ENCODE assay signal across 25 cellular contexts in genomic region chr18:25953111-25953510, GRCh38.
A peak's percentile ranks its signal among the peaks of the same experiment; 100 is the strongest.
DNase-seq lines count a peak whose midpoint lies in the region; ATAC-seq and TF ChIP-seq lines count a peak whose summit lies in the region.
"Had no signal": no experiment of that assay in that cellular context is flagged by ENCODE, and none has a peak within 500 bp of the region (broad histone marks: within the 10 kb centered on the region; RNA-seq: fewer than 3 reads in every experiment).

No MANE protein-coding gene starts in this region.

- H3K27ac ChIP-seq in OCI-LY7 (ENCODE audit: low read depth, low read length, poor library complexity, severe bottlenecking) (no peak overlapping the region), vagina (no peak overlapping the region)
- H3K27ac ChIP-seq: 22Rv1, C4-2B, dorsolateral prefrontal cortex, HL-60, SK-N-MC had no signal

- H3K9me3 ChIP-seq in OCI-LY7 (ENCODE audit: low read length) (no peaks in the 10 kb centered on the region), vagina (no peaks in the 10 kb centered on the region)

- H2AFZ ChIP-seq in OCI-LY7 (ENCODE audit: low read length) = peak overlapping the region; percentile 29; the same call in 1 of the 2 replicates

- H3K4me1 ChIP-seq in OCI-LY7 (ENCODE audit: insufficient read depth, low read length, poor library complexity, severe bottlenecking) = no peaks in the 10 kb centered on the region
- H3K4me1 ChIP-seq in vagina = no peaks in the 10 kb centered on the region

- H3K9me3 Mint-ChIP-seq in activated CD4-positive, alpha-beta T cell treated with anti-CD3 and anti-CD28 coated beads for 36 hours (ENCODE audit: low read depth) = no peaks in the 10 kb centered on the region
- H3K9me3 Mint-ChIP-seq in activated CD4-positive, alpha-beta T cell treated with anti-CD3 and anti-CD28 coated beads, Interleukin-2, amount 10 ng/mL, durations not matched to agents 7 days and 5 days = no peaks in the 10 kb centered on the region
- no peaks in the 10 kb centered on the region for H3K9me3 Mint-ChIP-seq in effector memory CD8-positive, alpha-beta T cell
- H3K9me3 Mint-ChIP-seq in stimulated activated effector memory CD8-positive, alpha-beta T cell treated with anti-CD3 and anti-CD28 coated beads, Interleukin-12 subunit alpha, Interleukin-12 subunit beta, amount 100 ng/mL, for 72 hours = peaks cover 3% of the 10 kb centered on the region
- H3K9me3 Mint-ChIP-seq: activated naive CD4-positive, alpha-beta T cell treated with anti-CD3 and anti-CD28 coated beads, Interleukin-2, amount 50 U/mL, for 24 hours; activated T-helper 2 cell treated with anti-CD3 and anti-CD28 coated beads, Interferon-gamma antibody, Interleukin-2, Interleukin-4, amounts not matched to agents 10 μg/mL and 5 μg/mL and 100 μg/mL, durations not matched to agents 14 hours and 24 hours and 36 hours; T-helper 1 cell treated with Interleukin-12 subunit alpha and Interleukin-12 subunit beta and Interleukin-4 antibody, amounts not matched to agents 30 μg/mL and 1 μg/mL, for 36 hours had no signal

- ATAC-seq in activated CD4-positive, alpha-beta T cell treated with anti-CD3 and anti-CD28 coated beads for 36 hours = no peak
- no peak for ATAC-seq in effector memory CD8-positive, alpha-beta T cell (replicated peaks)
- no peak for ATAC-seq in stimulated activated effector memory CD8-positive, alpha-beta T cell treated with anti-CD3 and anti-CD28 coated beads, Interleukin-12 subunit alpha, Interleukin-12 subunit beta, amount 100 ng/mL, for 72 hours
- ATAC-seq: left colon; stimulated activated naive CD8-positive, alpha-beta T cell treated with anti-CD3 and anti-CD28 coated beads, Interleukin-15, Interleukin-2, amounts not matched to agents 100 U/mL and 50 U/mL, for 24 hours had no signal

- no peaks in the 10 kb centered on the region for H4K20me1 ChIP-seq in OCI-LY7 (ENCODE audit: insufficient read depth, low read length)

- BruUV-seq in OCI-LY7 (replicated peaks; lab: Mats Ljungman, UMichigan) = no TSS peak

- no peak overlapping the region for H3K4me3 Mint-ChIP-seq in activated CD4-positive, alpha-beta T cell treated with anti-CD3 and anti-CD28 coated beads for 36 hours
- no peak overlapping the region for H3K4me3 Mint-ChIP-seq in activated CD4-positive, alpha-beta T cell treated with anti-CD3 and anti-CD28 coated beads, Interleukin-2, amount 10 ng/mL, durations not matched to agents 7 days and 5 days
- H3K4me3 Mint-ChIP-seq in effector memory CD8-positive, alpha-beta T cell = peak overlapping the region; percentile 72 to 80
- H3K4me3 Mint-ChIP-seq in stimulated activated effector memory CD8-positive, alpha-beta T cell treated with anti-CD3 and anti-CD28 coated beads, Interleukin-12 subunit alpha, Interleukin-12 subunit beta, amount 100 ng/mL, for 72 hours = peak overlapping the region; percentile 43
- H3K4me3 Mint-ChIP-seq: activated naive CD4-positive, alpha-beta T cell treated with anti-CD3 and anti-CD28 coated beads, Interleukin-2, amount 50 U/mL, for 24 hours had no signal

- intact Hi-C loops in activated CD4-positive, alpha-beta T cell treated with anti-CD3 and anti-CD28 coated beads for 36 hours (cut with DNase I, micrococcal nuclease) = no loop called here
- intact Hi-C loops in OCI-LY7 (cut with micrococcal nuclease; ENCODE audit: unreplicated experiment) (no loop called here), vagina (cut with DNase I) (no loop called here)

- no peak for TF ChIP-seq CTCF in OCI-LY7 (conservative IDR thresholded peaks at IDR 0.05; ENCODE audit: low read length)
- no peak for TF ChIP-seq CTCF in foreskin fibroblast (IDR thresholded peaks at IDR 0.05; ENCODE audit: low read depth, low read length)
- no peak for TF ChIP-seq CTCF in vagina (IDR thresholded peaks at IDR 0.05)

- CTCF ChIA-PET in activated CD4-positive, alpha-beta T cell treated with anti-CD3 and anti-CD28 coated beads for 36 hours (lab: Charles Lee) = interaction anchor here (0.7 to 0.9 kb wide), 2 partner anchors 90 to 1425 kb away, joined by 3 to 5 read pairs; no protein-coding TSS in a partner anchor
- CTCF ChIA-PET in activated CD4-positive, alpha-beta T cell treated with anti-CD3 and anti-CD28 coated beads, Interleukin-2, amount 10 ng/mL, durations not matched to agents 7 days and 5 days (lab: Charles Lee) = no interaction called here
- CTCF ChIA-PET in OCI-LY7 (lab: Charles Lee; ENCODE audit: unreplicated experiment) = no interaction called here

- H3K27ac Mint-ChIP-seq in activated CD4-positive, alpha-beta T cell treated with anti-CD3 and anti-CD28 coated beads for 36 hours = peak overlapping the region; percentile 38
- H3K27ac Mint-ChIP-seq in activated CD4-positive, alpha-beta T cell treated with anti-CD3 and anti-CD28 coated beads, Interleukin-2, amount 10 ng/mL, durations not matched to agents 7 days and 5 days = no peak overlapping the region
- H3K27ac Mint-ChIP-seq in effector memory CD8-positive, alpha-beta T cell = peak overlapping the region; percentile 90 to 93
- H3K27ac Mint-ChIP-seq in stimulated activated effector memory CD8-positive, alpha-beta T cell treated with anti-CD3 and anti-CD28 coated beads, Interleukin-12 subunit alpha, Interleukin-12 subunit beta, amount 100 ng/mL, for 72 hours = no peak overlapping the region
- H3K27ac Mint-ChIP-seq: activated naive CD4-positive, alpha-beta T cell treated with anti-CD3 and anti-CD28 coated beads, Interleukin-2, amount 50 U/mL, for 24 hours; activated T-helper 2 cell treated with anti-CD3 and anti-CD28 coated beads, Interferon-gamma antibody, Interleukin-2, Interleukin-4, amounts not matched to agents 10 μg/mL and 5 μg/mL and 100 μg/mL, durations not matched to agents 14 hours and 24 hours and 36 hours; T-helper 1 cell treated with Interleukin-12 subunit alpha and Interleukin-12 subunit beta and Interleukin-4 antibody, amounts not matched to agents 30 μg/mL and 1 μg/mL, for 36 hours had no signal

- no peaks in the 10 kb centered on the region for H3K27me3 Mint-ChIP-seq in activated CD4-positive, alpha-beta T cell treated with anti-CD3 and anti-CD28 coated beads for 36 hours
- peaks cover 2% of the 10 kb centered on the region for H3K27me3 Mint-ChIP-seq in activated CD4-positive, alpha-beta T cell treated with anti-CD3 and anti-CD28 coated beads, Interleukin-2, amount 10 ng/mL, durations not matched to agents 7 days and 5 days
- H3K27me3 Mint-ChIP-seq in effector memory CD8-positive, alpha-beta T cell = no peaks in the 10 kb centered on the region
- H3K27me3 Mint-ChIP-seq: activated naive CD4-positive, alpha-beta T cell treated with anti-CD3 and anti-CD28 coated beads, Interleukin-2, amount 50 U/mL, for 24 hours had no signal

- no peaks in the 10 kb centered on the region for H3K79me2 ChIP-seq in OCI-LY7 (ENCODE audit: insufficient read depth, low read depth, low read length)

- H3K36me3 ChIP-seq in OCI-LY7 (ENCODE audit: insufficient read depth, low read length) (no peaks in the 10 kb centered on the region), vagina (no peaks in the 10 kb centered on the region)

- no peaks in the 10 kb centered on the region for H3K9me2 ChIP-seq in OCI-LY7 (ENCODE audit: insufficient read depth, low read length)

- H3K4me2 ChIP-seq in OCI-LY7 (ENCODE audit: low read length) = peak overlapping the region; percentile 31; the same call in 1 of the 2 replicates

- POLR2A ChIA-PET in activated CD4-positive, alpha-beta T cell treated with anti-CD3 and anti-CD28 coated beads for 36 hours (lab: Charles Lee) = no interaction called here
- POLR2A ChIA-PET in activated CD4-positive, alpha-beta T cell treated with anti-CD3 and anti-CD28 coated beads, Interleukin-2, amount 10 ng/mL, durations not matched to agents 7 days and 5 days (lab: Charles Lee) = no interaction called here
- POLR2A ChIA-PET in OCI-LY7 (lab: Charles Lee) = interaction anchor here (0.7 to 1.1 kb wide), 3 partner anchors 10 to 23 kb away, joined by 4 to 6 read pairs (median 4); no protein-coding TSS in a partner anchor

- TF ChIP-seq POLR2A in vagina (IDR thresholded peaks at IDR 0.05) = no peak

- DNase-seq in activated CD4-positive, alpha-beta T cell treated with anti-CD3 and anti-CD28 coated beads for 36 hours = no peak
- no peak for DNase-seq in activated CD4-positive, alpha-beta T cell treated with anti-CD3 and anti-CD28 coated beads, Interleukin-2, amount 10 ng/mL, durations not matched to agents 7 days and 5 days
- DNase-seq in OCI-LY7 (ENCODE audit: low spot score) (no peak), foreskin fibroblast (no peak), vagina (ENCODE audit: extremely low spot score in 2 of 2) (no peak), SHP77 (lab: John Stamatoyannopoulos, UW) (no peak)
- no peak for DNase-seq in effector memory CD8-positive, alpha-beta T cell
- DNase-seq in stimulated activated effector memory CD8-positive, alpha-beta T cell treated with anti-CD3 and anti-CD28 coated beads, Interleukin-12 subunit alpha, Interleukin-12 subunit beta, amount 100 ng/mL, for 72 hours (ENCODE audit: low spot score in 2 of 2) = no peak
- DNase-seq: activated CD4-positive, alpha-beta T cell treated with anti-CD3 and anti-CD28 coated beads, Interleukin-2, amount 50 U/mL, for 48 hours; activated CD8-positive, alpha-beta memory T cell treated with anti-CD3 and anti-CD28 coated beads, Interleukin-2, amount 50 U/mL, for 48 hours; amygdala; dorsolateral prefrontal cortex; hypothalamus; left colon; MV-4-11; NCI-H146; NCI-H2107; stimulated activated naive CD8-positive, alpha-beta T cell treated with anti-CD3 and anti-CD28 coated beads, Interleukin-15, Interleukin-2, amounts not matched to agents 100 U/mL and 50 U/mL, for 24 hours had no signal

- H3K4me3 ChIP-seq in OCI-LY7 (ENCODE audit: low read depth, low read length, poor library complexity, severe bottlenecking) (no peak overlapping the region), foreskin fibroblast (ENCODE audit: low read depth in 1 of 2, low read length in 2 of 2) (no peak overlapping the region), vagina (no peak overlapping the region)
- H3K4me3 ChIP-seq: dorsolateral prefrontal cortex, SK-N-MC had no signal

- no peaks in the 10 kb centered on the region for H3K36me3 Mint-ChIP-seq in activated CD4-positive, alpha-beta T cell treated with anti-CD3 and anti-CD28 coated beads for 36 hours (ENCODE audit: low read depth)
- H3K36me3 Mint-ChIP-seq in activated CD4-positive, alpha-beta T cell treated with anti-CD3 and anti-CD28 coated beads, Interleukin-2, amount 10 ng/mL, durations not matched to agents 7 days and 5 days (ENCODE audit: low read depth) = no peaks in the 10 kb centered on the region
- H3K36me3 Mint-ChIP-seq in effector memory CD8-positive, alpha-beta T cell (ENCODE audit: insufficient read depth) = no peaks in the 10 kb centered on the region
- no peaks in the 10 kb centered on the region for H3K36me3 Mint-ChIP-seq in stimulated activated effector memory CD8-positive, alpha-beta T cell treated with anti-CD3 and anti-CD28 coated beads, Interleukin-12 subunit alpha, Interleukin-12 subunit beta, amount 100 ng/mL, for 72 hours
- H3K36me3 Mint-ChIP-seq: activated naive CD4-positive, alpha-beta T cell treated with anti-CD3 and anti-CD28 coated beads, Interleukin-2, amount 50 U/mL, for 24 hours had no signal

- H3K4me1 Mint-ChIP-seq in activated CD4-positive, alpha-beta T cell treated with anti-CD3 and anti-CD28 coated beads for 36 hours = peaks cover 10% of the 10 kb centered on the region
- H3K4me1 Mint-ChIP-seq in activated CD4-positive, alpha-beta T cell treated with anti-CD3 and anti-CD28 coated beads, Interleukin-2, amount 10 ng/mL, durations not matched to agents 7 days and 5 days = peaks cover 14% of the 10 kb centered on the region
- H3K4me1 Mint-ChIP-seq in effector memory CD8-positive, alpha-beta T cell (ENCODE audit: low read depth in 2 of 2) = peaks cover 10 to 23% of the 10 kb centered on the region in 2 donors
- peaks cover 15% of the 10 kb centered on the region for H3K4me1 Mint-ChIP-seq in stimulated activated effector memory CD8-positive, alpha-beta T cell treated with anti-CD3 and anti-CD28 coated beads, Interleukin-12 subunit alpha, Interleukin-12 subunit beta, amount 100 ng/mL, for 72 hours

- H3K27me3 ChIP-seq in vagina = no peaks in the 10 kb centered on the region
- H3K27me3 ChIP-seq: dorsolateral prefrontal cortex had no signal

Comparison
In these comparisons a context has a peak if more than half of its experiments do, and no peak if none do; other contexts are left out.
1. H3K27ac Mint-ChIP-seq: peak in activated CD4-positive, alpha-beta T cell treated with anti-CD3 and anti-CD28 coated beads for 36 hours (single experiment) and effector memory CD8-positive, alpha-beta T cell (2 of 2); none in activated CD4-positive, alpha-beta T cell treated with anti-CD3 and anti-CD28 coated beads, Interleukin-2, amount 10 ng/mL, durations not matched to agents 7 days and 5 days (single experiment) and stimulated activated effector memory CD8-positive, alpha-beta T cell treated with anti-CD3 and anti-CD28 coated beads, Interleukin-12 subunit alpha, Interleukin-12 subunit beta, amount 100 ng/mL, for 72 hours (single experiment).
2. H3K4me3 Mint-ChIP-seq: peak in effector memory CD8-positive, alpha-beta T cell (2 of 2) and stimulated activated effector memory CD8-positive, alpha-beta T cell treated with anti-CD3 and anti-CD28 coated beads, Interleukin-12 subunit alpha, Interleukin-12 subunit beta, amount 100 ng/mL, for 72 hours (single experiment); none in activated CD4-positive, alpha-beta T cell treated with anti-CD3 and anti-CD28 coated beads for 36 hours (single experiment) and activated CD4-positive, alpha-beta T cell treated with anti-CD3 and anti-CD28 coated beads, Interleukin-2, amount 10 ng/mL, durations not matched to agents 7 days and 5 days (single experiment).